8 cellular contexts compared by ENCODE assay signal in genomic region chr9:127734747-127735529, GRCh38. TPM values are rescaled to one million over a fixed set of nuclear protein-coding genes. Genes with fewer than 3 reads are reported as not detected.
A peak's percentile ranks its signal among the peaks of the same experiment; 100 is the strongest.
DNase-seq lines count a peak whose midpoint lies in the region; ATAC-seq, FAIRE-seq and TF ChIP-seq lines count a peak whose summit lies in the region.

Gene TOR2A (minus strand): TSS chr9:127735294. CDS start chr9:127735270, 24 bp downstream.

- peak; percentile 97 for FAIRE-seq in endothelial cell of umbilical vein (lab: Jason Lieb, UNC)

- BruUV-seq in endothelial cell of umbilical vein (replicated peaks; lab: Mats Ljungman, UMichigan), result no TSS peak

- H3K9me3 ChIP-seq in OCI-LY3 (ENCODE audit: insufficient read depth, low read length), result no peaks in the 10 kb centered on the region
- no peaks in the 10 kb centered on the region for H3K9me3 ChIP-seq in endothelial cell of umbilical vein (replicated peaks; ENCODE audit: control insufficient read depth, insufficient read depth, low read length)
- H3K9me3 ChIP-seq in mononuclear cell (ENCODE audit: low read depth, low read length), result no peaks in the 10 kb centered on the region

- peak; percentile 84 for ATAC-seq in GM21526 (IDR thresholded peaks at IDR 0.05; ENCODE audit: low FRiP score, unreplicated experiment)

- TF ChIP-seq POLR2A in endothelial cell of umbilical vein (IDR thresholded peaks at IDR 0.05; ENCODE audit: low read depth, low read length), result peak; percentile 68

- H3K9me1 ChIP-seq in endothelial cell of umbilical vein (replicated peaks; ENCODE audit: control insufficient read depth, extremely low read depth, insufficient read depth, low read length), result no peaks in the 10 kb centered on the region

- CTCF ChIA-PET in endothelial cell of umbilical vein (lab: Charles Lee), result interaction anchor here (0.6 to 2.4 kb wide), 80 partner anchors 10 to 520 kb away, joined by 3 to 94 read pairs (median 5); partner anchors contain the start of genes CDK9, PTRH1, ST6GALNAC4 and STXBP1

- H3K4me3 ChIP-seq in OCI-LY3 (ENCODE audit: low read length) (peak within 1 kb of the TSS; percentile 84), endothelial cell of umbilical vein (replicated peaks in 1 of 3; ENCODE audit: insufficient read depth in 1 of 3, low read depth in 1 of 3, low read length in 3 of 3) (peak within 1 kb of the TSS; percentile 23 to 73 (median 38)), mononuclear cell (ENCODE audit: low read length) (peak within 1 kb of the TSS; percentile 68)

- TF ChIP-seq CTCF in OCI-LY3 (IDR thresholded peaks at IDR 0.05; ENCODE audit: low read depth, low read length), result peak; percentile 94
- TF ChIP-seq CTCF in endothelial cell of umbilical vein (IDR thresholded peaks at IDR 0.05; ENCODE audit: extremely low read depth in 1 of 2, insufficient read depth in 1 of 2, low read depth in 1 of 2, low read length in 2 of 2), result peak; percentile 96 to 97

- H3K4me1 ChIP-seq in OCI-LY3 (ENCODE audit: low read length), result peaks cover 13% of the 10 kb centered on the region
- peaks cover 12% of the 10 kb centered on the region for H3K4me1 ChIP-seq in endothelial cell of umbilical vein (ENCODE audit: control insufficient read depth, extremely low read depth, insufficient read depth, low read length)
- H3K4me1 ChIP-seq in mononuclear cell (ENCODE audit: insufficient read depth, low read length), result peaks cover 22% of the 10 kb centered on the region

- POLR2A ChIA-PET in endothelial cell of umbilical vein (lab: Charles Lee), result interaction anchor here (0.9 to 1.3 kb wide), 4 partner anchors 19 to 182 kb away, joined by 3 to 4 read pairs (median 4); partner anchors contain the start of genes CDK9, PTRH1, ST6GALNAC4 and TTC16

- dilution Hi-C loops in endothelial cell of umbilical vein (cut with MboI; ENCODE audit: extremely low pct_ligation_motif_present, low sequenced_read_pairs), result no loop called here

- peak within 1 kb of the TSS; percentile 50 for H2AFZ ChIP-seq in OCI-LY3 (ENCODE audit: low read depth, low read length)
- H2AFZ ChIP-seq in endothelial cell of umbilical vein (ENCODE audit: low read depth, low read length), result peak within 1 kb of the TSS; percentile 37

- H3K79me2 ChIP-seq in OCI-LY3 (ENCODE audit: low read length), result no peaks in the 10 kb centered on the region
- H3K79me2 ChIP-seq in endothelial cell of umbilical vein (ENCODE audit: control insufficient read depth, insufficient read depth, low read length), result peaks cover 2% of the 10 kb centered on the region

- H3K27ac ChIP-seq in OCI-LY3 (ENCODE audit: low read length) (peak within 1 kb of the TSS; percentile 57), endothelial cell of umbilical vein (ENCODE audit: insufficient read depth, low read depth, low read length) (peak within 1 kb of the TSS; percentile 68)

- H4K20me1 ChIP-seq in OCI-LY3 (ENCODE audit: insufficient read depth, low read length) (no peaks in the 10 kb centered on the region), endothelial cell of umbilical vein (replicated peaks; ENCODE audit: control insufficient read depth, extremely low read depth, insufficient read depth, low read length) (no peaks in the 10 kb centered on the region)

- peaks cover 14% of the 10 kb centered on the region for H3K36me3 ChIP-seq in OCI-LY3 (replicated peaks; ENCODE audit: low read depth, low read length)
- peaks cover 11 to 27% of the 10 kb centered on the region in 2 experiments for H3K36me3 ChIP-seq in endothelial cell of umbilical vein (ENCODE audit: control insufficient read depth in 2 of 2, extremely low read depth in 1 of 2, insufficient read depth in 2 of 2, low read length in 2 of 2)

- H3K9ac ChIP-seq in OCI-LY3 (ENCODE audit: low read length) (peak within 1 kb of the TSS; percentile 71), endothelial cell of umbilical vein (replicated peaks; ENCODE audit: extremely low read depth, insufficient read depth, low read length) (peak within 1 kb of the TSS; percentile 55)

- H3K4me2 ChIP-seq in OCI-LY3 (ENCODE audit: low read length), result peak within 1 kb of the TSS; percentile 72
- peak within 1 kb of the TSS; percentile 28 for H3K4me2 ChIP-seq in endothelial cell of umbilical vein (ENCODE audit: insufficient read depth, low read length)

- H3K27me3 ChIP-seq in OCI-LY3 (ENCODE audit: low read depth, low read length) (no peaks in the 10 kb centered on the region), endothelial cell of umbilical vein (ENCODE audit: control insufficient read depth in 2 of 2, insufficient read depth in 2 of 2, low read length in 2 of 2) (no peaks in the 10 kb centered on the region), mononuclear cell (ENCODE audit: insufficient read depth, low read length) (no peaks in the 10 kb centered on the region)

- intact Hi-C loops in endothelial cell of umbilical vein (cut with micrococcal nuclease), result loop anchor here (1.0 kb wide), 9 partner anchors 29 to 231 kb away; no protein-coding TSS in a partner anchor

- DNase-seq in DMS114 treated with DMSO at 0.1 percent for 48 hours (lab: John Stamatoyannopoulos, UW; ENCODE audit: unreplicated experiment), result peak; percentile 85
- DNase-seq in HuH-7.5 (ENCODE audit: low spot score), result peak; percentile 95
- DNase-seq in activated CD8-positive, alpha-beta memory T cell treated with anti-CD3 and anti-CD28 coated beads, Interleukin-2, amount 50 U/mL, for 48 hours, result peak; percentile 99
- peak; percentile 98 for DNase-seq in endothelial cell of umbilical vein (ENCODE audit: low read depth, low spot score)
- peak; percentile 98 to 99 for DNase-seq in stimulated activated CD8-positive, alpha-beta memory T cell treated with anti-CD3 and anti-CD28 coated beads, Interleukin-4, amount 100 ng/mL, for 1 hour (ENCODE audit: low read depth in 2 of 2, low spot score in 1 of 2)

TF ChIP-seq in endothelial cell of umbilical vein, 7 proteins besides CTCF, POLR2A, EP300 and RAD21:
- TF ChIP-seq MYC (IDR thresholded peaks at IDR 0.05; ENCODE audit: low read depth, low read length), result peak; percentile 4
- no peak for TF ChIP-seq EZH2 (IDR thresholded peaks at IDR 0.05; ENCODE audit: borderline replicate concordance, low read depth, low read length, severe bottlenecking)
- peak; percentile 92 for TF ChIP-seq POLR2AphosphoS5 (IDR thresholded peaks at IDR 0.05; ENCODE audit: insufficient read depth, low read depth, low read length)
- TF ChIP-seq, protein P1, sequence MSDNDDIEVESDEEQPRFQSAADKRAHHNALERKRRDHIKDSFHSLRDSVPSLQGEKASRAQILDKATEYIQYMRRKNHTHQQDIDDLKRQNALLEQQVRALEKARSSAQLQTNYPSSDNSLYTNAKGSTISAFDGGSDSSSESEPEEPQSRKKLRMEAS (IDR thresholded peaks at IDR 0.05; ENCODE audit: insufficient read depth, insufficient read length), result peak; percentile 25
- no peak for TF ChIP-seq GATA2 (IDR thresholded peaks at IDR 0.05; ENCODE audit: insufficient read depth, insufficient read length, low read depth, low read length)
- TF ChIP-seq JUN (IDR thresholded peaks at IDR 0.05; ENCODE audit: borderline replicate concordance, insufficient read depth, insufficient read length, low read depth), result no peak
- TF ChIP-seq FOS (IDR thresholded peaks at IDR 0.05; ENCODE audit: borderline replicate concordance, insufficient read depth, low read length), result no peak

RNA-seq across cellular contexts. Expression of gene TOR2A, which starts in this region (rescaled TPM):
- total RNA-seq in endothelial cell of umbilical vein (17.1 and 19.3 TPM in 2 replicates), mononuclear cell (13.4 TPM)
- 23.9 and 28.8 TPM in 2 replicates for polyA plus RNA-seq in endothelial cell of umbilical vein
- polyA plus RNA-seq in endothelial cell of umbilical vein (2011; cell fraction: cytosol; rRNA removed), result 18.4 and 25.3 TPM in 2 replicates
- 16.0 and 18.0 TPM in 2 replicates for polyA plus RNA-seq in endothelial cell of umbilical vein (2011; cell fraction: nucleus; rRNA removed)
- 11.3 and 18.5 TPM in 2 replicates for polyA plus RNA-seq in endothelial cell of umbilical vein (2012)
- 5.2 and 5.8 TPM in 2 replicates for polyA minus RNA-seq in endothelial cell of umbilical vein
- 16.5 TPM for polyA minus RNA-seq in endothelial cell of umbilical vein (2011; cell fraction: cytosol; rRNA and poly(A)+ RNA removed)
- 5.1 and 7.3 TPM in 2 replicates for polyA minus RNA-seq in endothelial cell of umbilical vein (2011; cell fraction: nucleus; rRNA and poly(A)+ RNA removed)

Comparison
In these comparisons a context has a peak if more than half of its experiments do, and no peak if none do; other contexts are left out.
1. Peak in every context shown above with its lines: DNase-seq, ATAC-seq, H3K4me3 ChIP-seq and H3K27ac ChIP-seq.